ENCODE assay signal across 30 cellular contexts in genomic region chr20:18243802-18244201, GRCh38.
"Had no signal": no experiment of that assay in that cellular context is flagged by ENCODE, and none has a peak within 500 bp of the region (broad histone marks: within the 10 kb centered on the region; RNA-seq: fewer than 3 reads in every experiment).

No MANE protein-coding gene starts in this region.

- DNase-seq: Karpas-422, MM.1S, MV-4-11, NCI-H1092, NCI-H1105, NCI-H1417 treated with DMSO at 0.1 percent for 48 hours, NCI-H1436 treated with DMSO at 0.1 percent for 48 hours, NCI-H1694 treated with DMSO at 0.1 percent for 48 hours, NCI-H187 treated with DMSO at 0.1 percent for 48 hours, NCI-H2029, NCI-H2081, NCI-H2171 treated with DMSO at 0.1 percent for 48 hours, NCI-H2227 treated with DMSO at 0.1 percent for 48 hours, NCI-H345, NCI-H446, NCI-H510A treated with DMSO at 0.1 percent for 48 hours, NCI-H524 treated with DMSO at 0.1 percent for 48 hours, NCI-H526 treated with DMSO at 0.1 percent for 48 hours, NCI-H774, PC-9, SHP77, SIG-M5, SJCRH30, T-cell had no signal

- ATAC-seq: Panc1, Right ventricle myocardium inferior, SK-N-SH treated with all-trans-retinoic acid at 6 μM for 48 hours, T-cell had no signal

- H3K27ac Mint-ChIP-seq: T-cell had no signal

- H3K4me1 Mint-ChIP-seq: T-cell had no signal

- H3K4me1 ChIP-seq: SJCRH30 had no signal

- H3K27me3 ChIP-seq: SJCRH30 had no signal

- H3K36me3 ChIP-seq: SJCRH30 had no signal

- H3K4me3 ChIP-seq: PC-9, SJCRH30, SK-N-MC had no signal

- H3K27ac ChIP-seq: KMS-11, PC-9, RWPE1, SJCRH30, SK-N-MC had no signal

- H3K4me2 ChIP-seq: KMS-11, PC-9 had no signal

- H3K4me3 Mint-ChIP-seq: T-cell had no signal

- H2AFZ ChIP-seq: PC-9 had no signal
